ENCODE assay signal across 1 cellular context in genomic region chr19:41706741-41707501, GRCh38.
TF ChIP-seq lines count a peak whose summit lies in the region.

No MANE protein-coding gene starts in this region.

TF ChIP-seq in HepG2, 621 proteins besides CTCF, POLR2A, EP300 and RAD21 (continued from another document and continues in another):
- TF ChIP-seq ZNF646 (CRISPR knock-in tag; IDR thresholded peaks at IDR 0.05) (no peak), EZH2 (conservative IDR thresholded peaks at IDR 0.05; ENCODE audit: low read depth, low read length) (no peak), ZNF577 (CRISPR knock-in tag; IDR thresholded peaks at IDR 0.05; ENCODE audit: borderline replicate concordance, low read depth) (no peak), XRCC5 (optimal IDR thresholded peaks at IDR 0.05; ENCODE audit: low read length) (peak; percentile 85), RXRA (CRISPR knock-in tag; IDR thresholded peaks at IDR 0.05) (0 out of 2 replicates have a peak, but pooled peaks have one; percentile 18), ZNF883 (CRISPR knock-in tag; IDR thresholded peaks at IDR 0.05; ENCODE audit: not compliant biosample characterization) (peak; percentile 44), BATF2 (CRISPR knock-in tag; IDR thresholded peaks at IDR 0.05) (no peak), GATAD1 (CRISPR knock-in tag; IDR thresholded peaks at IDR 0.05) (no peak), HINFP (CRISPR knock-in tag; IDR thresholded peaks at IDR 0.05; ENCODE audit: low read depth) (no peak), SNAPC2 (CRISPR knock-in tag; IDR thresholded peaks at IDR 0.05) (no peak), MXD3 (CRISPR knock-in tag; IDR thresholded peaks at IDR 0.05) (no peak), ATF7-NPFF (CRISPR knock-in tag; IDR thresholded peaks at IDR 0.05; ENCODE audit: low read depth) (no peak), TGIF2 (CRISPR knock-in tag; IDR thresholded peaks at IDR 0.05) (no peak), ZNF724P (CRISPR knock-in tag; IDR thresholded peaks at IDR 0.05; ENCODE audit: borderline replicate concordance) (no peak), ZBTB38 (CRISPR knock-in tag; IDR thresholded peaks at IDR 0.05) (0 out of 2 replicates have a peak, but pooled peaks have one; percentile 44), TEAD3 (CRISPR knock-in tag; optimal IDR thresholded peaks at IDR 0.05; ENCODE audit: borderline replicate concordance) (no peak), ZNF142 (CRISPR knock-in tag; IDR thresholded peaks at IDR 0.05) (no peak), ZNF598 (CRISPR knock-in tag; IDR thresholded peaks at IDR 0.05; ENCODE audit: borderline replicate concordance) (0 out of 2 replicates have a peak, but pooled peaks have one; percentile 21), ZBTB7A (CRISPR knock-in tag; IDR thresholded peaks at IDR 0.05) (no peak), RBAK (CRISPR knock-in tag; IDR thresholded peaks at IDR 0.05) (no peak), KMT2A (CRISPR knock-in tag; IDR thresholded peaks at IDR 0.05) (no peak), IKZF4 (CRISPR knock-in tag; IDR thresholded peaks at IDR 0.05; ENCODE audit: borderline replicate concordance, low read depth, not compliant biosample characterization) (no peak), GTF2F1 (IDR thresholded peaks at IDR 0.05; ENCODE audit: low read length) (no peak), THAP11 (CRISPR knock-in tag; IDR thresholded peaks at IDR 0.05) (no peak), ELK4 (CRISPR knock-in tag; IDR thresholded peaks at IDR 0.05; ENCODE audit: borderline replicate concordance) (0 out of 2 replicates have a peak, but pooled peaks have one; percentile 35), ZNF263 (CRISPR knock-in tag; IDR thresholded peaks at IDR 0.05) (peak; percentile 45; the same call in 1 of the 2 replicates), NFAT5 (CRISPR knock-in tag; IDR thresholded peaks at IDR 0.05) (no peak), NCOR1 (IDR thresholded peaks at IDR 0.05; ENCODE audit: borderline replicate concordance, low read length) (no peak), ZNF205 (CRISPR knock-in tag; IDR thresholded peaks at IDR 0.05) (no peak), ZNF274 (CRISPR knock-in tag; IDR thresholded peaks at IDR 0.05) (0 out of 2 replicates have a peak, but pooled peaks have one; percentile 52), PAXIP1 (CRISPR knock-in tag; conservative IDR thresholded peaks at IDR 0.05) (no peak)
